ENCODE assay signal across 8 cellular contexts in genomic region chr10:22259280-22259679, GRCh38. TPM values are rescaled to one million over a fixed set of nuclear protein-coding genes. Genes with fewer than 3 reads are reported as not detected.
DNase-seq lines count a peak whose midpoint lies in the region; ATAC-seq lines count a peak whose summit lies in the region.

No MANE protein-coding gene starts in this region.

- peak; percentile 67 to 70 for ATAC-seq in activated CD4-positive, CD25-positive, alpha-beta regulatory T cell treated with anti-CD3 and anti-CD28 coated beads, Interleukin-2, amount 50 U/mL, for 24 hours
- peak; percentile 47 for ATAC-seq in HG03280 (IDR thresholded peaks at IDR 0.05; ENCODE audit: unreplicated experiment)
- ATAC-seq in naive B cell (ENCODE audit: low read depth in 2 of 2) = peak; percentile 65 to 75
- no peak for ATAC-seq in GM21737 (IDR thresholded peaks at IDR 0.05; ENCODE audit: unreplicated experiment)

- DNase-seq in activated CD4-positive, CD25-positive, alpha-beta regulatory T cell (lab: John Stamatoyannopoulos, UW) = no peak
- DNase-seq in activated CD4-positive, alpha-beta T cell treated with anti-CD3 and anti-CD28 coated beads, Interleukin-2, amount 50 U/mL, for 1 hour = peak; percentile 10
- DNase-seq in naive B cell = peak; percentile 19
- DNase-seq in amniotic stem cell (lab: John Stamatoyannopoulos, UW) = no peak
- no peak for DNase-seq in NCI-H774 (lab: John Stamatoyannopoulos, UW)

- peak overlapping the region in 1 of 8 donors; percentile 7 for H3K4me3 Mint-ChIP-seq in naive B cell

- H3K9me3 Mint-ChIP-seq in naive B cell = no peaks in the 10 kb centered on the region

- peak overlapping the region in 1 of 6 donors; percentile 15 for H3K27ac Mint-ChIP-seq in naive B cell

- H3K27me3 Mint-ChIP-seq in naive B cell = peaks cover 22 to 36% (median 22%) of the 10 kb centered on the region in 3 donors

- peaks cover 4 to 5% (median 4%) of the 10 kb centered on the region in 3 donors for H3K4me1 Mint-ChIP-seq in naive B cell

- H3K36me3 Mint-ChIP-seq in naive B cell = no peaks in the 10 kb centered on the region

RNA-seq across cellular contexts. Expression of gene EBLN1, which starts 41.5 kb away (rescaled TPM):
- polyA plus RNA-seq in naive B cell (ENCODE audit: low read depth in 6 of 6) = not detected

RNA-seq across cellular contexts. Expression of gene COMMD3, which starts 56.9 kb away (rescaled TPM):
- polyA plus RNA-seq in naive B cell (ENCODE audit: low read depth in 6 of 6) = 100 to 1,000 TPM in 5 of 6 donors, 10 to 100 TPM in 1; 86.5 to 140 (median 110) TPM

Comparison
In these comparisons a context has a peak if more than half of its experiments do, and no peak if none do; other contexts are left out.
1. DNase-seq: peak in activated CD4-positive, alpha-beta T cell treated with anti-CD3 and anti-CD28 coated beads, Interleukin-2, amount 50 U/mL, for 1 hour (single experiment) and naive B cell (single experiment); none in activated CD4-positive, CD25-positive, alpha-beta regulatory T cell (0 of 4), amniotic stem cell (single experiment) and NCI-H774 (single experiment).